11 cellular contexts compared by ENCODE assay signal in the genomic region with DNA sequence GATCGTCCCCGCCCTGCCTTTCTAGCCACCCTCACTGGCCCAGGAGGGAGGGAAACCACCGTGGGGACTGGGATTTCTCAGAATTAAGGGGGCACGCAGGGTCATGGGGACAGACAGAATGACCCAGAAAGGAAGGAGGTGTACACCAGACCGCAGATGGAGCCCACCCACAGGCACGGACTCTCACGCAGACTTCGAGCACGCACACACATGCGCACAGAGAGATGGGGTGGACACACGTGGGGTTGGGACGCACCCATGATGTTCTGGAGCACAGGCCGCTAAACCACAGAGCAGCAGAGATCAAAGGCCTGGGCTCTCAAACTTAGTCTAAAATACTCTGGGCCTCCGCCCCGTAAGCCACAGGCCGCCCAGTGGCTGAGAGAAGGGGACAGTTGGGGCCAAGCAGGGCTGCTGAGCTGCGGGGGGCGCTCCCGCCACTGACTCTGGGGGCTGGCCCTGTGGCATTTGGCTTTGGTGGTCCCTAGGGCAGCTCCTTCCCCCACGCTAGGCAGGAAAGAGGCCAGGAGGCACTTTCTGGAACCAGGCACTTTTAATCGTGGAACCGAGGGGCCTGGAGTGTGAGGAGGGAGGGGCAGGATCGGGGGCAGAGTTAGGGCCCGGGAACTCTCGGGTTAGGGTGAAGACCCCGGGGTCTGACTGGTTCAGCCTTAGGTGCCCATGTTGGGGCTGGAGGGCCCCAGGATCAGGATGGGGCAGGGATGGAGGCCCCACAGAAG. TPM values are rescaled to one million over a fixed set of nuclear protein-coding genes. Genes with fewer than 3 reads are reported as not detected.
A peak's percentile ranks its signal among the peaks of the same experiment; 100 is the strongest.
DNase-seq lines count a peak whose midpoint lies in the region; ATAC-seq and TF ChIP-seq lines count a peak whose summit lies in the region.
"Had no signal": no experiment of that assay in that cellular context is flagged by ENCODE, and none has a peak within 500 bp of the region (broad histone marks: within the 10 kb centered on the region; RNA-seq: fewer than 3 reads in every experiment).

No MANE protein-coding gene starts in this region.

- no peaks in the 10 kb centered on the region for H3K4me1 ChIP-seq in right cardiac atrium (ENCODE audit: control insufficient read depth, insufficient read depth, low read length)

- H3K9me3 ChIP-seq in right cardiac atrium (ENCODE audit: control insufficient read depth, low read length): no peaks in the 10 kb centered on the region

- 54% methylated on average over 26 of the region's 26 CpGs for WGBS in right cardiac atrium

- peak overlapping the region; percentile 42 for H3K4me3 Mint-ChIP-seq in activated CD8-positive, alpha-beta T cell treated with anti-CD3 and anti-CD28 coated beads for 36 hours
- peak overlapping the region; percentile 27 to 64 for H3K4me3 Mint-ChIP-seq in stimulated activated naive CD8-positive, alpha-beta T cell treated with anti-CD3 and anti-CD28 coated beads, Interleukin-15, amount 100 ng/mL, for 72 hours
- H3K4me3 Mint-ChIP-seq in MCF 10A (ENCODE audit: unreplicated experiment): no peak overlapping the region
- H3K4me3 Mint-ChIP-seq: HFFc6 had no signal

- peaks cover 12% of the 10 kb centered on the region for H3K36me3 Mint-ChIP-seq in activated CD8-positive, alpha-beta T cell treated with anti-CD3 and anti-CD28 coated beads for 36 hours (ENCODE audit: low read depth)
- H3K36me3 Mint-ChIP-seq in MCF 10A (ENCODE audit: insufficient read depth, unreplicated experiment): no peaks in the 10 kb centered on the region

- peaks cover 38% of the 10 kb centered on the region for H3K4me1 Mint-ChIP-seq in activated CD8-positive, alpha-beta T cell treated with anti-CD3 and anti-CD28 coated beads for 36 hours (ENCODE audit: low read depth)
- H3K4me1 Mint-ChIP-seq in stimulated activated naive CD8-positive, alpha-beta T cell treated with anti-CD3 and anti-CD28 coated beads, Interleukin-15, amount 100 ng/mL, for 72 hours: peaks cover 89% of the 10 kb centered on the region
- peaks cover 7% of the 10 kb centered on the region for H3K4me1 Mint-ChIP-seq in MCF 10A (ENCODE audit: insufficient read depth, unreplicated experiment)

- no peak overlapping the region for H3K27ac ChIP-seq in right cardiac atrium (ENCODE audit: low read length)

- no peak for TF ChIP-seq CTCF in activated CD8-positive, alpha-beta T cell treated with anti-CD3 and anti-CD28 coated beads for 36 hours (IDR thresholded peaks at IDR 0.05)
- no peak for TF ChIP-seq CTCF in MCF 10A (IDR thresholded peaks at IDR 0.05; ENCODE audit: unreplicated experiment)

- peak; percentile 58 for DNase-seq in activated T-cell treated with anti-CD3 and anti-CD28 coated beads, Interleukin-2, amount 50 U/mL, for 1 hour
- no peak for DNase-seq in activated T-cell treated with anti-CD3 and anti-CD28 coated beads, Interleukin-2, amount 50 U/mL, for 48 hours
- peak; percentile 87 for DNase-seq in activated CD8-positive, alpha-beta T cell treated with anti-CD3 and anti-CD28 coated beads for 36 hours
- DNase-seq in right cardiac atrium: peak; percentile 23 to 78 (median 69)
- DNase-seq in stimulated activated naive CD8-positive, alpha-beta T cell treated with anti-CD3 and anti-CD28 coated beads, Interleukin-15, amount 100 ng/mL, for 72 hours: peak; percentile 72 to 86
- no peak for DNase-seq in EL
- no peak for DNase-seq in MCF 10A (ENCODE audit: unreplicated experiment)
- DNase-seq: HFFc6, NCI-H446 treated with DMSO at 0.1 percent for 48 hours had no signal

- intact Hi-C loops in activated CD8-positive, alpha-beta T cell treated with anti-CD3 and anti-CD28 coated beads for 36 hours (cut with micrococcal nuclease): no loop called here
- intact Hi-C loops in right cardiac atrium (cut with DNase I) (no loop called here), MCF 10A (cut with micrococcal nuclease) (no loop called here)

- H3K4me3 ChIP-seq in right cardiac atrium (ENCODE audit: low read length): no peak overlapping the region

- ATAC-seq in activated CD8-positive, alpha-beta T cell treated with anti-CD3 and anti-CD28 coated beads for 36 hours: peak; percentile 57
- peak; percentile 2 to 27 for ATAC-seq in right cardiac atrium
- peak; percentile 71 for ATAC-seq in stimulated activated naive CD8-positive, alpha-beta T cell treated with anti-CD3 and anti-CD28 coated beads, Interleukin-15, amount 100 ng/mL, for 72 hours
- no peak for ATAC-seq in HG03280 (IDR thresholded peaks at IDR 0.05; ENCODE audit: unreplicated experiment)

- POLR2A ChIA-PET in activated CD8-positive, alpha-beta T cell treated with anti-CD3 and anti-CD28 coated beads for 36 hours (lab: Charles Lee): interaction anchor here (0.6 to 1.6 kb wide), 7 partner anchors 8 to 119 kb away, joined by 3 to 6 read pairs (median 4); no protein-coding TSS in a partner anchor
- POLR2A ChIA-PET in MCF 10A (lab: Yijun Ruan, JAX): no interaction called here

- H3K9me3 Mint-ChIP-seq in activated CD8-positive, alpha-beta T cell treated with anti-CD3 and anti-CD28 coated beads for 36 hours: no peaks in the 10 kb centered on the region
- no peaks in the 10 kb centered on the region for H3K9me3 Mint-ChIP-seq in stimulated activated naive CD8-positive, alpha-beta T cell treated with anti-CD3 and anti-CD28 coated beads, Interleukin-15, amount 100 ng/mL, for 72 hours
- H3K9me3 Mint-ChIP-seq in MCF 10A (ENCODE audit: unreplicated experiment): no peaks in the 10 kb centered on the region
- H3K9me3 Mint-ChIP-seq: HFFc6 had no signal

- H3K27ac Mint-ChIP-seq in activated CD8-positive, alpha-beta T cell treated with anti-CD3 and anti-CD28 coated beads for 36 hours: peak overlapping the region; percentile 84
- H3K27ac Mint-ChIP-seq in stimulated activated naive CD8-positive, alpha-beta T cell treated with anti-CD3 and anti-CD28 coated beads, Interleukin-15, amount 100 ng/mL, for 72 hours: peak overlapping the region; percentile 22 to 95
- H3K27ac Mint-ChIP-seq in MCF 10A (ENCODE audit: low read depth, unreplicated experiment): no peak overlapping the region
- H3K27ac Mint-ChIP-seq: HFFc6 had no signal

- H3K27me3 Mint-ChIP-seq in activated CD8-positive, alpha-beta T cell treated with anti-CD3 and anti-CD28 coated beads for 36 hours: peaks cover 6% of the 10 kb centered on the region
- peaks cover 19% of the 10 kb centered on the region for H3K27me3 Mint-ChIP-seq in stimulated activated naive CD8-positive, alpha-beta T cell treated with anti-CD3 and anti-CD28 coated beads, Interleukin-15, amount 100 ng/mL, for 72 hours
- no peaks in the 10 kb centered on the region for H3K27me3 Mint-ChIP-seq in MCF 10A (ENCODE audit: insufficient read depth, unreplicated experiment)

- no TSS peak for BruUV-seq in MCF 10A (replicated peaks; lab: Mats Ljungman, UMichigan)

- H3K27me3 ChIP-seq in right cardiac atrium (ENCODE audit: control insufficient read depth, insufficient read depth): no peaks in the 10 kb centered on the region

- CTCF ChIA-PET in activated CD8-positive, alpha-beta T cell treated with anti-CD3 and anti-CD28 coated beads for 36 hours (lab: Charles Lee): interaction anchor here (4.6 kb wide), 1 partner anchor 47 kb away, joined by 21 read pairs; no protein-coding TSS in a partner anchor
- CTCF ChIA-PET in MCF 10A (lab: Yijun Ruan, JAX): no interaction called here

RNA-seq across cellular contexts. Expression of a gene that starts 1.5 kb away (rescaled TPM):
- not detected for total RNA-seq in activated CD8-positive, alpha-beta T cell treated with anti-CD3 and anti-CD28 coated beads for 36 hours
- not detected for total RNA-seq in right cardiac atrium
- polyA plus RNA-seq in right cardiac atrium: not detected
- total RNA-seq in MCF 10A (2022): not detected in 2 replicates
- total RNA-seq: HFFc6, pulmonary artery endothelial cell had no signal

RNA-seq across cellular contexts. Expression of a gene that starts 8.9 kb away (rescaled TPM):
- total RNA-seq in activated CD8-positive, alpha-beta T cell treated with anti-CD3 and anti-CD28 coated beads for 36 hours: 100 to 1,000 TPM; 298 to 308 TPM
- total RNA-seq in right cardiac atrium: 10 to 100 TPM in 3 of 4 donors, 1 to 10 TPM in 1; 9.9 to 15.8 (median 11.9) TPM
- polyA plus RNA-seq in right cardiac atrium: 18.7 TPM
- total RNA-seq in MCF 10A (2022): 6.3 and 8.5 TPM in 2 replicates

RNA-seq across cellular contexts. Expression of a gene that starts 9.8 kb away (rescaled TPM):
- total RNA-seq in activated CD8-positive, alpha-beta T cell treated with anti-CD3 and anti-CD28 coated beads for 36 hours: 100 to 1,000 TPM; 540 to 549 TPM
- 100 to 1,000 TPM; 180 to 290 (median 240) TPM for total RNA-seq in right cardiac atrium
- 393 TPM for polyA plus RNA-seq in right cardiac atrium
- total RNA-seq in MCF 10A (2022): 288 and 314 TPM in 2 replicates

RNA-seq across cellular contexts. Expression of a gene that starts 16.0 kb away (rescaled TPM):
- 100 to 1,000 TPM; 296 to 304 TPM for total RNA-seq in activated CD8-positive, alpha-beta T cell treated with anti-CD3 and anti-CD28 coated beads for 36 hours
- total RNA-seq in right cardiac atrium (100 to 1,000 TPM in 3 of 4 donors, 10 to 100 TPM in 1; 85.0 to 169 (median 116) TPM), MCF 10A (2022) (1.8 and 4.8 TPM in 2 replicates)
- polyA plus RNA-seq in right cardiac atrium: 235 TPM

RNA-seq across cellular contexts. Expression of a gene that starts 19.6 kb away (rescaled TPM):
- total RNA-seq in activated CD8-positive, alpha-beta T cell treated with anti-CD3 and anti-CD28 coated beads for 36 hours: 1 to 10 TPM; 3.3 to 3.4 TPM
- total RNA-seq in right cardiac atrium (under 1 TPM in 2 of 4 donors, not detected in 2; 0.11 to 0.24 TPM), MCF 10A (2022) (not detected in 2 replicates)
- 0.02 TPM for polyA plus RNA-seq in right cardiac atrium
- total RNA-seq: HFFc6, pulmonary artery endothelial cell had no signal

Comparison
In these comparisons a context has a peak if more than half of its experiments do, and no peak if none do; other contexts are left out.
1. DNase-seq: peak in activated T-cell treated with anti-CD3 and anti-CD28 coated beads, Interleukin-2, amount 50 U/mL, for 1 hour (single experiment), activated CD8-positive, alpha-beta T cell treated with anti-CD3 and anti-CD28 coated beads for 36 hours (single experiment), right cardiac atrium (3 of 3) and stimulated activated naive CD8-positive, alpha-beta T cell treated with anti-CD3 and anti-CD28 coated beads, Interleukin-15, amount 100 ng/mL, for 72 hours (2 of 2); none in activated T-cell treated with anti-CD3 and anti-CD28 coated beads, Interleukin-2, amount 50 U/mL, for 48 hours (0 of 2), EL (single experiment) and MCF 10A (single experiment).
2. RNA of a gene that starts 8.9 kb away (total RNA-seq): 298 to 308 TPM in activated CD8-positive, alpha-beta T cell treated with anti-CD3 and anti-CD28 coated beads for 36 hours; 9.9 to 15.8 TPM in right cardiac atrium and 6.3 to 8.5 TPM in MCF 10A; every median in the first group is over 10 times any median in the second.